Comparison of ENCODE assay signal across 8 cellular contexts in genomic region chr20:38962044-38962897, GRCh38. TPM values are rescaled to one million over a fixed set of nuclear protein-coding genes. Genes with fewer than 3 reads are reported as not detected.
DNase-seq lines count a peak whose midpoint lies in the region; ATAC-seq and TF ChIP-seq lines count a peak whose summit lies in the region.

Gene DHX35 (plus strand): TSS chr20:38962344. CDS start chr20:38962368, 24 bp downstream.

- peaks cover 2 to 20% (median 17%) of the 10 kb centered on the region in 4 donors for H3K4me1 ChIP-seq in liver (ENCODE audit: control insufficient read depth in 4 of 4, insufficient read depth in 4 of 4, low read length in 3 of 4)

- H3K9me3 ChIP-seq in liver (ENCODE audit: control insufficient read depth in 4 of 4, low read length in 3 of 4), result no peaks in the 10 kb centered on the region

- peak within 1 kb of the TSS; percentile 81 to 89 for H3K9ac ChIP-seq in liver (ENCODE audit: low read depth in 1 of 2, low read length in 2 of 2)

- peak; percentile 70 to 78 for TF ChIP-seq RAD21 in liver (IDR thresholded peaks at IDR 0.05)

- no peaks in the 10 kb centered on the region for H3K36me3 ChIP-seq in liver (ENCODE audit: control insufficient read depth in 4 of 4, insufficient read depth in 3 of 4, low read depth in 1 of 4, low read length in 3 of 4)

- ATAC-seq in GM19372 (IDR thresholded peaks at IDR 0.05; ENCODE audit: low read depth, unreplicated experiment), result peak; percentile 97
- peak; percentile 69 for ATAC-seq in HG03558 (IDR thresholded peaks at IDR 0.05; ENCODE audit: extremely low read depth, unreplicated experiment)

- peak; percentile 32 for TF ChIP-seq CTCF in liver (IDR thresholded peaks at IDR 0.05; ENCODE audit: low read depth, low read length, missing input control)

- H3K27me3 ChIP-seq in liver (ENCODE audit: control insufficient read depth in 4 of 4, insufficient read depth in 4 of 4, low read length in 3 of 4), result no peaks in the 10 kb centered on the region

- under 1% methylated on average over 70 of the region's 70 CpGs for WGBS in liver

- peak within 1 kb of the TSS; percentile 86 to 87 for H3K27ac ChIP-seq in liver (ENCODE audit: low read depth in 1 of 2, low read length in 2 of 2)

- H3K4me3 ChIP-seq in liver (ENCODE audit: low read depth in 1 of 3, low read length in 3 of 3), result peak within 1 kb of the TSS; percentile 90 to 96 (median 96)

- DNase-seq in CD1c-positive myeloid dendritic cell (ENCODE audit: extremely low spot score), result peak; percentile 99
- DNase-seq in NCI-H748 treated with DMSO at 0.1 percent for 48 hours (lab: John Stamatoyannopoulos, UW), result peak; percentile 93
- DNase-seq in activated CD4-positive, alpha-beta T cell treated with anti-CD3 and anti-CD28 coated beads, Interleukin-2, amount 50 U/mL, for 4 hours, result peak; percentile 99
- peak; percentile 98 for DNase-seq in dermis blood vessel endothelial cell
- DNase-seq in stimulated activated CD4-positive, alpha-beta T cell treated with anti-CD3 and anti-CD28 coated beads, Interleukin-4, amount 100 ng/mL, for 24 hours, result peak; percentile 99

TF ChIP-seq in liver, 16 proteins besides CTCF, POLR2A, EP300 and RAD21:
- peak; percentile 78 for TF ChIP-seq SP1 (IDR thresholded peaks at IDR 0.05)
- TF ChIP-seq YY1 (IDR thresholded peaks at IDR 0.05), result peak; percentile 98
- no peak for TF ChIP-seq TAF1 (conservative IDR thresholded peaks at IDR 0.05)
- TF ChIP-seq GABPA (IDR thresholded peaks at IDR 0.05 in 1 of 2, conservative IDR thresholded peaks at IDR 0.05 in 1 of 2), result no peak
- peak; percentile 94 to 97 for TF ChIP-seq EGR1 (IDR thresholded peaks at IDR 0.05; ENCODE audit: low read depth in 2 of 2)
- no peak for TF ChIP-seq FOXA2 (IDR thresholded peaks at IDR 0.05)
- TF ChIP-seq JUND (IDR thresholded peaks at IDR 0.05), result no peak
- TF ChIP-seq HNF4A (conservative IDR thresholded peaks at IDR 0.05), result no peak
- TF ChIP-seq FOXA1 (IDR thresholded peaks at IDR 0.05), result no peak
- TF ChIP-seq HNF4G (IDR thresholded peaks at IDR 0.05), result no peak
- no peak for TF ChIP-seq NR2F2 (IDR thresholded peaks at IDR 0.05)
- peak; percentile 44 for TF ChIP-seq REST (IDR thresholded peaks at IDR 0.05)
- TF ChIP-seq, protein P1, sequence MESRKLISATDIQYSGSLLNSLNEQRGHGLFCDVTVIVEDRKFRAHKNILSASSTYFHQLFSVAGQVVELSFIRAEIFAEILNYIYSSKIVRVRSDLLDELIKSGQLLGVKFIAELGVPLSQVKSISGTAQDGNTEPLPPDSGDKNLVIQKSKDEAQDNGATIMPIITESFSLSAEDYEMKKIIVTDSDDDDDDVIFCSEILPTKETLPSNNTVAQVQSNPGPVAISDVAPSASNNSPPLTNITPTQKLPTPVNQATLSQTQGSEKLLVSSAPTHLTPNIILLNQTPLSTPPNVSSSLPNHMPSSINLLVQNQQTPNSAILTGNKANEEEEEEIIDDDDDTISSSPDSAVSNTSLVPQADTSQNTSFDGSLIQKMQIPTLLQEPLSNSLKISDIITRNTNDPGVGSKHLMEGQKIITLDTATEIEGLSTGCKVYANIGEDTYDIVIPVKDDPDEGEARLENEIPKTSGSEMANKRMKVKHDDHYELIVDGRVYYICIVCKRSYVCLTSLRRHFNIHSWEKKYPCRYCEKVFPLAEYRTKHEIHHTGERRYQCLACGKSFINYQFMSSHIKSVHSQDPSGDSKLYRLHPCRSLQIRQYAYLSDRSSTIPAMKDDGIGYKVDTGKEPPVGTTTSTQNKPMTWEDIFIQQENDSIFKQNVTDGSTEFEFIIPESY (IDR thresholded peaks at IDR 0.05), result no peak
- TF ChIP-seq MAX (IDR thresholded peaks at IDR 0.05), result no peak
- peak; percentile 25 to 49 for TF ChIP-seq RXRA (IDR thresholded peaks at IDR 0.05)
- TF ChIP-seq, protein P2, sequence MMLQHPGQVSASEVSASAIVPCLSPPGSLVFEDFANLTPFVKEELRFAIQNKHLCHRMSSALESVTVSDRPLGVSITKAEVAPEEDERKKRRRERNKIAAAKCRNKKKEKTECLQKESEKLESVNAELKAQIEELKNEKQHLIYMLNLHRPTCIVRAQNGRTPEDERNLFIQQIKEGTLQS (IDR thresholded peaks at IDR 0.05), result no peak

RNA-seq across cellular contexts. Expression of gene DHX35, which starts in this region (rescaled TPM):
- total RNA-seq in dermis blood vessel endothelial cell, result 12.9 and 13.3 TPM in 2 replicates
- 10 to 100 TPM in 1 of 2 donors, 1 to 10 TPM in 1; 5.8 to 10.6 TPM for total RNA-seq in liver
- polyA plus RNA-seq in liver, result 1 to 10 TPM; 2.7 to 3.8 TPM

Comparison
In these comparisons a context has a peak if more than half of its experiments do, and no peak if none do; other contexts are left out.
1. Peak in every context shown above with its lines: DNase-seq, ATAC-seq, H3K4me3 ChIP-seq and H3K27ac ChIP-seq.